Comparison of ENCODE assay signal across 9 cellular contexts in genomic region chr13:45055902-45056648, GRCh38.
DNase-seq lines count a peak whose midpoint lies in the region; ATAC-seq and TF ChIP-seq lines count a peak whose summit lies in the region.
"Had no signal": no experiment of that assay in that cellular context is flagged by ENCODE, and none has a peak within 500 bp of the region (broad histone marks: within the 10 kb centered on the region; RNA-seq: fewer than 3 reads in every experiment).

No MANE protein-coding gene starts in this region.

- H2AK5ac ChIP-seq in mesenchymal stem cell (ENCODE audit: low read length, severe bottlenecking): peak overlapping the region; percentile 5

- ATAC-seq in HG03432 (IDR thresholded peaks at IDR 0.05; ENCODE audit: unreplicated experiment) (peak; percentile 26), HG03457 (IDR thresholded peaks at IDR 0.05; ENCODE audit: unreplicated experiment) (no peak), GM18505 (IDR thresholded peaks at IDR 0.05; ENCODE audit: unreplicated experiment) (no peak)
- no peak for ATAC-seq in natural killer cell treated with Interleukin-12 subunit alpha and Interleukin-12 subunit beta and Interleukin-15 and Interleukin-18, amount 100 ng/mL, for 72 hours

- H2BK120ac ChIP-seq in mesenchymal stem cell (ENCODE audit: low read depth, low read length): no peak overlapping the region

- no peaks in the 10 kb centered on the region for H3K36me3 ChIP-seq in mesenchymal stem cell (ENCODE audit: control insufficient read depth in 1 of 2, insufficient read depth in 2 of 2, low read depth in 1 of 2, low read length in 2 of 2)

- no peaks in the 10 kb centered on the region for H3K36me3 Mint-ChIP-seq in natural killer cell treated with Interleukin-12 subunit alpha and Interleukin-12 subunit beta and Interleukin-15 and Interleukin-18, amount 100 ng/mL, for 72 hours

- no peaks in the 10 kb centered on the region for H3K79me1 ChIP-seq in mesenchymal stem cell (replicated peaks; ENCODE audit: low read length, poor library complexity, severe bottlenecking)

- in situ Hi-C loops in astrocyte of the spinal cord (cut with HindIII; ENCODE audit: low sequenced_read_pairs): no loop called here

- peaks cover 0 to 14% of the 10 kb centered on the region in 2 donors for H3K4me1 Mint-ChIP-seq in natural killer cell treated with Interleukin-12 subunit alpha and Interleukin-12 subunit beta and Interleukin-15 and Interleukin-18, amount 100 ng/mL, for 72 hours (ENCODE audit: low read depth in 2 of 2)

- DNase-seq in AG10803 (ENCODE audit: low read depth): peak; percentile 82
- DNase-seq in astrocyte of the spinal cord (ENCODE audit: low read depth, low spot score): peak; percentile 64
- no peak for DNase-seq in mesenchymal stem cell
- no peak for DNase-seq in natural killer cell treated with Interleukin-12 subunit alpha and Interleukin-12 subunit beta and Interleukin-15 and Interleukin-18, amount 100 ng/mL, for 72 hours (ENCODE audit: low spot score)
- no peak for DNase-seq in 8988T
- DNase-seq: SHP77 had no signal

- no peak overlapping the region for H2AFZ ChIP-seq in mesenchymal stem cell (ENCODE audit: low read depth, low read length)

- WGBS in mesenchymal stem cell: 87% methylated on average over 7 of the region's 7 CpGs

- TF ChIP-seq CTCF in AG10803 (conservative IDR thresholded peaks at IDR 0.05; ENCODE audit: low read length) (no peak), astrocyte of the spinal cord (IDR thresholded peaks at IDR 0.05; ENCODE audit: low read depth, low read length) (no peak)

- no peak overlapping the region for H4K8ac ChIP-seq in mesenchymal stem cell (ENCODE audit: low read length)

- H3K4me2 ChIP-seq in mesenchymal stem cell (ENCODE audit: low read length, poor library complexity, severe bottlenecking): no peak overlapping the region

- H3K14ac ChIP-seq in mesenchymal stem cell (ENCODE audit: low read length in 2 of 2): no peak overlapping the region

- peak overlapping the region; percentile 5 for H3K4me3 ChIP-seq in AG10803 (ENCODE audit: low read length)
- no peak overlapping the region for H3K4me3 ChIP-seq in astrocyte of the spinal cord (ENCODE audit: low read depth, low read length)
- peak overlapping the region in 1 of 2 experiments; percentile 60 for H3K4me3 ChIP-seq in mesenchymal stem cell (ENCODE audit: insufficient read depth in 1 of 2, low read depth in 1 of 2, low read length in 2 of 2)

- no peaks in the 10 kb centered on the region for H3K9me3 Mint-ChIP-seq in natural killer cell treated with Interleukin-12 subunit alpha and Interleukin-12 subunit beta and Interleukin-15 and Interleukin-18, amount 100 ng/mL, for 72 hours

- TF ChIP-seq POLR2A in GM18505 (IDR thresholded peaks at IDR 0.05; ENCODE audit: borderline replicate concordance, extremely low read depth, insufficient read depth, insufficient read length): no peak

- no peak overlapping the region for H3K4ac ChIP-seq in mesenchymal stem cell (ENCODE audit: low read depth in 1 of 2, low read length in 2 of 2)

- no peak overlapping the region for H3K4me3 Mint-ChIP-seq in natural killer cell treated with Interleukin-12 subunit alpha and Interleukin-12 subunit beta and Interleukin-15 and Interleukin-18, amount 100 ng/mL, for 72 hours

- H3K9ac ChIP-seq in mesenchymal stem cell (ENCODE audit: low read length): peak overlapping the region; percentile 78

- H3K18ac ChIP-seq in mesenchymal stem cell (ENCODE audit: low read depth in 1 of 2, low read length in 2 of 2): no peak overlapping the region

- H2BK5ac ChIP-seq in mesenchymal stem cell (ENCODE audit: low read depth, low read length, poor library complexity, severe bottlenecking): no peak overlapping the region

- H3K27me3 ChIP-seq in mesenchymal stem cell (ENCODE audit: control insufficient read depth in 1 of 2, insufficient read depth in 1 of 2, low read length in 2 of 2): peaks cover 0 to 4% of the 10 kb centered on the region in 2 experiments

- H3K23ac ChIP-seq in mesenchymal stem cell (ENCODE audit: low read length in 2 of 2): no peak overlapping the region

- H3K9me3 ChIP-seq in mesenchymal stem cell (ENCODE audit: control insufficient read depth, low read length): no peaks in the 10 kb centered on the region

- no peak overlapping the region for H3K27ac Mint-ChIP-seq in natural killer cell treated with Interleukin-12 subunit alpha and Interleukin-12 subunit beta and Interleukin-15 and Interleukin-18, amount 100 ng/mL, for 72 hours

- H3K27ac ChIP-seq in mesenchymal stem cell (ENCODE audit: low read length, poor library complexity, severe bottlenecking): peak overlapping the region; percentile 49

- no peaks in the 10 kb centered on the region for H3K4me1 ChIP-seq in mesenchymal stem cell (ENCODE audit: control insufficient read depth, insufficient read depth, low read depth, low read length)

- H4K91ac ChIP-seq in mesenchymal stem cell (ENCODE audit: low read length): no peak overlapping the region

- H2BK15ac ChIP-seq in mesenchymal stem cell (ENCODE audit: low read depth, poor library complexity, severe bottlenecking): no peak overlapping the region

- peaks cover 27 to 28% of the 10 kb centered on the region in 2 donors for H3K27me3 Mint-ChIP-seq in natural killer cell treated with Interleukin-12 subunit alpha and Interleukin-12 subunit beta and Interleukin-15 and Interleukin-18, amount 100 ng/mL, for 72 hours

- no peak overlapping the region for H2BK12ac ChIP-seq in mesenchymal stem cell (ENCODE audit: low read length in 2 of 2)

Comparison
In these comparisons a context has a peak if more than half of its experiments do, and no peak if none do; other contexts are left out.
1. DNase-seq: peak in AG10803 (single experiment) and astrocyte of the spinal cord (single experiment); none in mesenchymal stem cell (single experiment), natural killer cell treated with Interleukin-12 subunit alpha and Interleukin-12 subunit beta and Interleukin-15 and Interleukin-18, amount 100 ng/mL, for 72 hours (single experiment) and 8988T (single experiment).